10 cellular contexts compared by ENCODE assay signal in genomic region chr7:108384721-108385483, GRCh38.
DNase-seq lines count a peak whose midpoint lies in the region; TF ChIP-seq lines count a peak whose summit lies in the region.
"Had no signal": no experiment of that assay in that cellular context is flagged by ENCODE, and none has a peak within 500 bp of the region (broad histone marks: within the 10 kb centered on the region; RNA-seq: fewer than 3 reads in every experiment).

No MANE protein-coding gene starts in this region.

- H3K4me3 ChIP-seq in H7 (ENCODE audit: insufficient read depth, low read depth, low read length): no peak overlapping the region
- H3K4me3 ChIP-seq in Loucy (ENCODE audit: low read length, poor library complexity, severe bottlenecking): no peak overlapping the region
- H3K4me3 ChIP-seq in spleen: no peak overlapping the region

- H3K4me2 ChIP-seq in Loucy (ENCODE audit: low read depth, low read length, poor library complexity, severe bottlenecking): no peak overlapping the region

- H3K9me3 ChIP-seq in Loucy (ENCODE audit: insufficient read depth, low read depth, low read length) (no peaks in the 10 kb centered on the region), spleen (peaks cover 0 to 4% (median 0%) of the 10 kb centered on the region in 8 donors)

- no peaks in the 10 kb centered on the region for H4K20me1 ChIP-seq in Loucy (ENCODE audit: insufficient read depth, low read length, poor library complexity, severe bottlenecking)

- WGBS in spleen, 5 donors: 62 to 73% (median 70%) methylated on average over 5 of the region's 5 CpGs

- H3K9ac ChIP-seq in Loucy (ENCODE audit: low read depth, low read length, poor library complexity, severe bottlenecking): no peak overlapping the region

- H3K9me2 ChIP-seq in Loucy (replicated peaks; ENCODE audit: low read depth, low read length): no peaks in the 10 kb centered on the region

- no peaks in the 10 kb centered on the region for H3K27me3 ChIP-seq in H7 (ENCODE audit: control insufficient read depth, insufficient read depth, low read length)
- H3K27me3 ChIP-seq in Loucy (ENCODE audit: insufficient read depth, low read length, poor library complexity, severe bottlenecking): no peaks in the 10 kb centered on the region
- H3K27me3 ChIP-seq in spleen (replicated peaks in 1 of 7): no peaks in the 10 kb centered on the region

- H2AFZ ChIP-seq in Loucy (ENCODE audit: low read length): no peak overlapping the region

- no peaks in the 10 kb centered on the region for H3K79me2 ChIP-seq in Loucy (ENCODE audit: insufficient read depth, low read length)

- H3F3A ChIP-seq in Loucy (ENCODE audit: low read depth): no peaks in the 10 kb centered on the region

- DNase-seq in H7 (peak; percentile 35), iPS-NIHi11 (ENCODE audit: low spot score) (peak; percentile 41), CD1c-positive myeloid dendritic cell (ENCODE audit: extremely low spot score) (no peak), spleen (no peak), HK-2 (ENCODE audit: unreplicated experiment) (no peak)
- no peak for DNase-seq in activated CD8-positive, alpha-beta memory T cell treated with anti-CD3 and anti-CD28 coated beads, Interleukin-2, amount 50 U/mL, for 48 hours
- DNase-seq: cortex of kidney, GF-D8 had no signal

- intact Hi-C loops in spleen (cut with DNase I; ENCODE audit: low total_unique reads): no loop called here

- no peak for TF ChIP-seq POLR2A in spleen (IDR thresholded peaks at IDR 0.05)

- H3K36me3 ChIP-seq in H7 (replicated peaks; ENCODE audit: control insufficient read depth, insufficient read depth, low read length) (no peaks in the 10 kb centered on the region), Loucy (ENCODE audit: insufficient read depth, low read length) (no peaks in the 10 kb centered on the region), spleen (no peaks in the 10 kb centered on the region)

- TF ChIP-seq CTCF in GM12874 (IDR thresholded peaks at IDR 0.05; ENCODE audit: insufficient read depth, low read depth, low read length): peak; percentile 52; the same call in 1 of the 2 replicates
- TF ChIP-seq CTCF in Loucy (conservative IDR thresholded peaks at IDR 0.05; ENCODE audit: low read length): peak; percentile 60
- no peak for TF ChIP-seq CTCF in spleen (IDR thresholded peaks at IDR 0.05 in 8 of 11, conservative IDR thresholded peaks at IDR 0.05 in 3 of 11)

- H3K4me1 ChIP-seq in Loucy (ENCODE audit: insufficient read depth, low read length, poor library complexity, severe bottlenecking): no peaks in the 10 kb centered on the region
- H3K4me1 ChIP-seq in spleen: no peaks in the 10 kb centered on the region

- H3K27ac ChIP-seq in spleen: no peak overlapping the region

Comparison
In these comparisons a context has a peak if more than half of its experiments do, and no peak if none do; other contexts are left out.
1. CTCF ChIP-seq: peak in GM12874 (single experiment) and Loucy (single experiment); none in spleen (0 of 11).
2. DNase-seq: peak in H7 (single experiment) and iPS-NIHi11 (single experiment); none in CD1c-positive myeloid dendritic cell (single experiment), spleen (single experiment), HK-2 (single experiment) and activated CD8-positive, alpha-beta memory T cell treated with anti-CD3 and anti-CD28 coated beads, Interleukin-2, amount 50 U/mL, for 48 hours (single experiment).